ENCODE assay signal across 1 cellular context in genomic region chr4:1850276-1850675, GRCh38.
TF ChIP-seq lines count a peak whose summit lies in the region.

No MANE protein-coding gene starts in this region.

TF ChIP-seq in GM12878, 131 proteins besides CTCF, POLR2A, EP300 and RAD21:
- TF ChIP-seq SMAD1 (IDR thresholded peaks at IDR 0.05; ENCODE audit: low read depth, partially characterized antibody) (no peak), EED (IDR thresholded peaks at IDR 0.05; ENCODE audit: low read depth) (no peak), PBX3 (IDR thresholded peaks at IDR 0.05; ENCODE audit: insufficient replicate concordance, low read depth, low read length) (no peak), ATF7 (IDR thresholded peaks at IDR 0.05; ENCODE audit: low read depth) (no peak), IKZF1 (conservative IDR thresholded peaks at IDR 0.05) (no peak), SPI1 (IDR thresholded peaks at IDR 0.05; ENCODE audit: borderline replicate concordance, insufficient read depth, low read depth, low read length) (no peak), JUNB (IDR thresholded peaks at IDR 0.05) (no peak), NR2C1 (IDR thresholded peaks at IDR 0.05) (no peak), ZNF622 (IDR thresholded peaks at IDR 0.05) (no peak), RELB (IDR thresholded peaks at IDR 0.05; ENCODE audit: low read depth) (no peak), STAT1 (conservative IDR thresholded peaks at IDR 0.05) (no peak), FOXM1 (IDR thresholded peaks at IDR 0.05; ENCODE audit: low read depth, low read length) (no peak), SRF (IDR thresholded peaks at IDR 0.05; ENCODE audit: low read depth in 2 of 2, low read length in 2 of 2) (no peak), POLR2AphosphoS5 (IDR thresholded peaks at IDR 0.05; ENCODE audit: low read length) (no peak), BHLHE40 (IDR thresholded peaks at IDR 0.05; ENCODE audit: borderline replicate concordance in 1 of 2, low read depth in 2 of 2, low read length in 1 of 2) (no peak), HCFC1 (IDR thresholded peaks at IDR 0.05; ENCODE audit: low read length) (no peak), SMAD5 (IDR thresholded peaks at IDR 0.05; ENCODE audit: low read depth) (no peak)
- TF ChIP-seq, protein P1, sequence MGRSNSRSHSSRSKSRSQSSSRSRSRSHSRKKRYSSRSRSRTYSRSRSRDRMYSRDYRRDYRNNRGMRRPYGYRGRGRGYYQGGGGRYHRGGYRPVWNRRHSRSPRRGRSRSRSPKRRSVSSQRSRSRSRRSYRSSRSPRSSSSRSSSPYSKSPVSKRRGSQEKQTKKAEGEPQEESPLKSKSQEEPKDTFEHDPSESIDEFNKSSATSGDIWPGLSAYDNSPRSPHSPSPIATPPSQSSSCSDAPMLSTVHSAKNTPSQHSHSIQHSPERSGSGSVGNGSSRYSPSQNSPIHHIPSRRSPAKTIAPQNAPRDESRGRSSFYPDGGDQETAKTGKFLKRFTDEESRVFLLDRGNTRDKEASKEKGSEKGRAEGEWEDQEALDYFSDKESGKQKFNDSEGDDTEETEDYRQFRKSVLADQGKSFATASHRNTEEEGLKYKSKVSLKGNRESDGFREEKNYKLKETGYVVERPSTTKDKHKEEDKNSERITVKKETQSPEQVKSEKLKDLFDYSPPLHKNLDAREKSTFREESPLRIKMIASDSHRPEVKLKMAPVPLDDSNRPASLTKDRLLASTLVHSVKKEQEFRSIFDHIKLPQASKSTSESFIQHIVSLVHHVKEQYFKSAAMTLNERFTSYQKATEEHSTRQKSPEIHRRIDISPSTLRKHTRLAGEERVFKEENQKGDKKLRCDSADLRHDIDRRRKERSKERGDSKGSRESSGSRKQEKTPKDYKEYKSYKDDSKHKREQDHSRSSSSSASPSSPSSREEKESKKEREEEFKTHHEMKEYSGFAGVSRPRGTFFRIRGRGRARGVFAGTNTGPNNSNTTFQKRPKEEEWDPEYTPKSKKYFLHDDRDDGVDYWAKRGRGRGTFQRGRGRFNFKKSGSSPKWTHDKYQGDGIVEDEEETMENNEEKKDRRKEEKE (IDR thresholded peaks at IDR 0.05), result no peak
